ENCODE assay signal across 10 cellular contexts in the genomic region with DNA sequence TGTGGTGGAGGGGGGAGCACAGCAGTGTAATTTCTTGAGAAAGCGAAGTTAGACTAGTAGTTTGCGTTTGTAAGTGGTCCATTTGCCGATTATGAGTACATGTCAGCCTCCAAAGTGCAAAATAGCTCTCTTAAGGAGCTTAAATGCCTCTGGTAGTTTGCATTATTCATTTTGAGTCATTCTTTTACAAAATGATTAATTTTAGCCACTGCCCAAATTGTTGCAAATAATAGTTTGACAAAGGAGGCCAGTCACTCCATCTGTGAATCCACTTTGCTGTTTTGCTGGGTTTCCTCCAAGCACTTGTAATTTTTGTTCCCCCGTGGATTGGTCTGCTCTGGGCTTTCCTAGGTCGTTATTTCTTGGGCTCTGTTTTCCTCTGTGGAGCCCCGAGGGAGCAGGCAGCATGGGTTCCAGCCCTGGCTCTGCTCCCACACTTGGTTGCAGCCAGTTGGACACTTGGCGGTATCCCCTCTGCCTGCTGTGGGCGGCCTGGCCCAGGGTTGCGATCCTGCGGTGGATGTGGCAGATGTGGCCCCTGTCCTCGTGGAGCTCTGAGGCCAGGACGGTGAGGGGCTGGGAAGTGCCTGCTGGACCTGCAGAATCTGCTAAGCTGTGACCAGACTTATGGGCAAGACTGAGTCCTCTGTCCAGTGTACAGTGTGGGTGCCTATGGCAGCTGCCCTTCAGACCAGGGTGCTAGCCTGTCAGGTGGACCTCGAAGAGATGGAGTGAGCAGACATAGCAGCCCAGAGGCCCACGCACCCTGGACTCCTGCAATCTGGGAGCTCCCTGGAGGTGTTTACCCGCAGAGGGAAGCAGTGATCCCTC.
DNase-seq lines count a peak whose midpoint lies in the region; ATAC-seq and TF ChIP-seq lines count a peak whose summit lies in the region.
"Had no signal": no experiment of that assay in that cellular context is flagged by ENCODE, and none has a peak within 500 bp of the region (broad histone marks: within the 10 kb centered on the region; RNA-seq: fewer than 3 reads in every experiment).

No MANE protein-coding gene starts in this region.

- TF ChIP-seq POLR2A in transverse colon (IDR thresholded peaks at IDR 0.05), result no peak

- H3K27me3 ChIP-seq in NT2/D1 (ENCODE audit: insufficient read depth, insufficient read length) (no peaks in the 10 kb centered on the region), mesenchymal stem cell (ENCODE audit: control insufficient read depth in 1 of 2, insufficient read depth in 1 of 2, low read length in 2 of 2) (no peaks in the 10 kb centered on the region), transverse colon (no peaks in the 10 kb centered on the region)
- no peaks in the 10 kb centered on the region for H3K27me3 ChIP-seq in CD4-positive, alpha-beta T cell (ENCODE audit: control insufficient read depth, insufficient read depth, low read length)

- POLR2A ChIA-PET in CD4-positive, alpha-beta T cell (lab: Charles Lee), result no interaction called here

- H3K36me3 ChIP-seq in NT2/D1 (ENCODE audit: insufficient read depth, insufficient read length, low read length) (peaks cover 17% of the 10 kb centered on the region), mesenchymal stem cell (ENCODE audit: control insufficient read depth in 1 of 2, insufficient read depth in 2 of 2, low read depth in 1 of 2, low read length in 2 of 2) (peaks cover 6 to 7% of the 10 kb centered on the region in 2 experiments), transverse colon (no peaks in the 10 kb centered on the region)

- H3K9ac ChIP-seq in NT2/D1 (ENCODE audit: insufficient read length, low read depth), result peak overlapping the region; percentile 5
- peak overlapping the region; percentile 62 for H3K9ac ChIP-seq in mesenchymal stem cell (ENCODE audit: low read length)

- H3K4me2 ChIP-seq in mesenchymal stem cell (ENCODE audit: low read length, poor library complexity, severe bottlenecking), result no peak overlapping the region

- intact Hi-C loops in transverse colon (cut with DNase I; ENCODE audit: low total_unique reads), result no loop called here
- intact Hi-C loops in CD4-positive, alpha-beta T cell (cut with DNase I, micrococcal nuclease), result loop anchor here in 1 of 2 experiments (10.0 kb wide), 1 partner anchor 563 kb away; no protein-coding TSS in a partner anchor

- peak overlapping the region; percentile 67 to 81 for H2BK12ac ChIP-seq in mesenchymal stem cell (ENCODE audit: low read length in 2 of 2)

- H4K8ac ChIP-seq in mesenchymal stem cell (ENCODE audit: low read length), result peak overlapping the region; percentile 67

- H2BK120ac ChIP-seq in mesenchymal stem cell (ENCODE audit: low read depth, low read length), result no peak overlapping the region

- CTCF ChIA-PET in CD4-positive, alpha-beta T cell (lab: Charles Lee), result no interaction called here

- TF ChIP-seq EP300 in transverse colon (IDR thresholded peaks at IDR 0.05; ENCODE audit: low read depth), result no peak

- H3K4ac ChIP-seq in mesenchymal stem cell (ENCODE audit: low read depth in 1 of 2, low read length in 2 of 2), result peak overlapping the region in 1 of 2 experiments; percentile 85

- peaks cover 8% of the 10 kb centered on the region for H3K9me3 Mint-ChIP-seq in CD4-positive, alpha-beta T cell
- H3K9me3 Mint-ChIP-seq: stimulated activated effector memory CD8-positive, alpha-beta T cell treated with anti-CD3 and anti-CD28 coated beads, Interleukin-12 subunit alpha, Interleukin-12 subunit beta, amount 100 ng/mL, for 72 hours had no signal

- peak overlapping the region; percentile 71 for H2BK15ac ChIP-seq in mesenchymal stem cell (ENCODE audit: low read depth, poor library complexity, severe bottlenecking)

- no peak overlapping the region for H2BK5ac ChIP-seq in mesenchymal stem cell (ENCODE audit: low read depth, low read length, poor library complexity, severe bottlenecking)

- DNase-seq in NT2/D1 (ENCODE audit: low read depth, low spot score) (no peak), dermis blood vessel endothelial cell (peak; percentile 26), mesenchymal stem cell (peak; percentile 43), transverse colon (no peak), SHP77 (lab: John Stamatoyannopoulos, UW) (no peak)
- DNase-seq in CD4-positive, alpha-beta T cell, result no peak
- DNase-seq: GDM1 had no signal

- H3K14ac ChIP-seq in mesenchymal stem cell (ENCODE audit: low read length in 2 of 2), result peak overlapping the region in 1 of 2 experiments; percentile 97

- H3K9me3 ChIP-seq in NT2/D1 (ENCODE audit: insufficient read depth, low read length) (peaks cover 16% of the 10 kb centered on the region), mesenchymal stem cell (ENCODE audit: control insufficient read depth, low read length) (peaks cover 7% of the 10 kb centered on the region), transverse colon (no peaks in the 10 kb centered on the region)
- H3K9me3 ChIP-seq in CD4-positive, alpha-beta T cell (ENCODE audit: control insufficient read depth, low read length), result no peaks in the 10 kb centered on the region

- peak overlapping the region; percentile 65 for H4K91ac ChIP-seq in mesenchymal stem cell (ENCODE audit: low read length)

- peak overlapping the region in 1 of 2 experiments; percentile 5 for H3K23ac ChIP-seq in mesenchymal stem cell (ENCODE audit: low read length in 2 of 2)

- no peak for ATAC-seq in CD4-positive, alpha-beta T cell (ENCODE audit: poor library complexity)
- no peak for ATAC-seq in GM21360 (IDR thresholded peaks at IDR 0.05; ENCODE audit: unreplicated experiment)
- ATAC-seq: stimulated activated effector memory CD8-positive, alpha-beta T cell treated with anti-CD3 and anti-CD28 coated beads, Interleukin-12 subunit alpha, Interleukin-12 subunit beta, amount 100 ng/mL, for 72 hours had no signal

- H3K27me3 Mint-ChIP-seq in CD4-positive, alpha-beta T cell, result peaks cover 8% of the 10 kb centered on the region

- WGBS in mesenchymal stem cell, result 68% methylated on average over 14 of the region's 15 CpGs
- 61 to 77% methylated on average over 6 to 15 of the region's 15 CpGs for WGBS in transverse colon (ENCODE audit: low coverage in 1 of 2), 2 donors

- H2AFZ ChIP-seq in mesenchymal stem cell (ENCODE audit: low read depth, low read length), result no peak overlapping the region

- peak overlapping the region; percentile 13 for H3K27ac ChIP-seq in mesenchymal stem cell (ENCODE audit: low read length, poor library complexity, severe bottlenecking)
- H3K27ac ChIP-seq in transverse colon, result peak overlapping the region; percentile 61 to 74 (median 70)
- H3K27ac ChIP-seq in CD4-positive, alpha-beta T cell (ENCODE audit: low read depth, low read length), result no peak overlapping the region

- in situ Hi-C loops in transverse colon (cut with MboI; ENCODE audit: low pct_ligation_motif_present in 1 of 4, low pct_unique_long_range_greater_than_20kb in 1 of 4, low sequenced_read_pairs in 3 of 4), result no loop called here

- no peak overlapping the region for H3K4me3 Mint-ChIP-seq in CD4-positive, alpha-beta T cell
- H3K4me3 Mint-ChIP-seq: activated B cell treated with CpG ODN at 0.5 μM for 24 hours; stimulated activated effector memory CD8-positive, alpha-beta T cell treated with anti-CD3 and anti-CD28 coated beads, Interleukin-12 subunit alpha, Interleukin-12 subunit beta, amount 100 ng/mL, for 72 hours had no signal

- H3K18ac ChIP-seq in mesenchymal stem cell (ENCODE audit: low read depth in 1 of 2, low read length in 2 of 2), result peak overlapping the region; percentile 84 to 85

- TF ChIP-seq CTCF in transverse colon (IDR thresholded peaks at IDR 0.05), result no peak
- TF ChIP-seq CTCF in CD4-positive, alpha-beta T cell (IDR thresholded peaks at IDR 0.05), result no peak

- no peak overlapping the region for H3K27ac Mint-ChIP-seq in CD4-positive, alpha-beta T cell
- H3K27ac Mint-ChIP-seq: activated B cell treated with CpG ODN at 0.5 μM for 24 hours; stimulated activated effector memory CD8-positive, alpha-beta T cell treated with anti-CD3 and anti-CD28 coated beads, Interleukin-12 subunit alpha, Interleukin-12 subunit beta, amount 100 ng/mL, for 72 hours had no signal

- no peaks in the 10 kb centered on the region for H3K36me3 Mint-ChIP-seq in CD4-positive, alpha-beta T cell (ENCODE audit: low read depth)
- H3K36me3 Mint-ChIP-seq: stimulated activated effector memory CD8-positive, alpha-beta T cell treated with anti-CD3 and anti-CD28 coated beads, Interleukin-12 subunit alpha, Interleukin-12 subunit beta, amount 100 ng/mL, for 72 hours had no signal

- H3K4me1 ChIP-seq in NT2/D1 (ENCODE audit: insufficient read depth, insufficient read length), result peaks cover 14% of the 10 kb centered on the region
- H3K4me1 ChIP-seq in mesenchymal stem cell (ENCODE audit: control insufficient read depth, insufficient read depth, low read depth, low read length), result peaks cover 40% of the 10 kb centered on the region
- peaks cover 10 to 35% (median 23%) of the 10 kb centered on the region in 4 donors for H3K4me1 ChIP-seq in transverse colon

- H3K4me1 Mint-ChIP-seq in CD4-positive, alpha-beta T cell (ENCODE audit: low read depth), result no peaks in the 10 kb centered on the region
- H3K4me1 Mint-ChIP-seq: activated B cell treated with CpG ODN at 0.5 μM for 24 hours; stimulated activated effector memory CD8-positive, alpha-beta T cell treated with anti-CD3 and anti-CD28 coated beads, Interleukin-12 subunit alpha, Interleukin-12 subunit beta, amount 100 ng/mL, for 72 hours had no signal

- H3K4me3 ChIP-seq in NT2/D1 (ENCODE audit: insufficient read length, low read depth), result no peak overlapping the region
- peak overlapping the region in 1 of 2 experiments; percentile 44 for H3K4me3 ChIP-seq in mesenchymal stem cell (ENCODE audit: insufficient read depth in 1 of 2, low read depth in 1 of 2, low read length in 2 of 2)
- no peak overlapping the region for H3K4me3 ChIP-seq in transverse colon

- peak overlapping the region; percentile 48 for H2AK5ac ChIP-seq in mesenchymal stem cell (ENCODE audit: low read length, severe bottlenecking)

- H3K79me1 ChIP-seq in mesenchymal stem cell (replicated peaks; ENCODE audit: low read length, poor library complexity, severe bottlenecking), result peaks cover 29% of the 10 kb centered on the region

Comparison
In these comparisons a context has a peak if more than half of its experiments do, and no peak if none do; other contexts are left out.
1. DNase-seq: peak in dermis blood vessel endothelial cell (single experiment) and mesenchymal stem cell (single experiment); none in NT2/D1 (single experiment), transverse colon (single experiment), CD4-positive, alpha-beta T cell (0 of 10) and SHP77 (0 of 2).